13 cellular contexts compared by ENCODE assay signal in the genomic region with DNA sequence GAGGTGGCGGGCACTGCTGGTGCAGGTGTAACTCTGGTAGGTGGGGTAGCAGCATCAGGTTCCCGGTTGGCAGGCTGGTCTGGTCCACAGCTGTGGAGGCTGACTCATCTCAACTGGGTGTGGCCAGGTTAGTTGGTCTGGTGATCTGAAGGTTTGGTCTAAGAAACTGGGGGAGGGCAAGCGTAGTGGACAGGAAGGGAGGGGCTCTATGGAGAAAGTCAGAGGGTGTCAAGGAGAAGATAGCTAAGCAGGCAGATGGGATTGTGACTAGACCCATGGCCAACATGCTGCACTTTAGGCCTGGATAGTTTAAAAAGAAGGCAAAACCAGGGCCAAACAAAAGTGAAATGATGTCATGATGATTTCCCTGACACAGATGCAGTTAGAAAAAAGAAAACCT. TPM values are rescaled to one million over a fixed set of nuclear protein-coding genes. Genes with fewer than 3 reads are reported as not detected.
DNase-seq lines count a peak whose midpoint lies in the region; ATAC-seq, FAIRE-seq and TF ChIP-seq lines count a peak whose summit lies in the region.
"Had no signal": no experiment of that assay in that cellular context is flagged by ENCODE, and none has a peak within 500 bp of the region (broad histone marks: within the 10 kb centered on the region; RNA-seq: fewer than 3 reads in every experiment).

No MANE protein-coding gene starts in this region.

- H3K4me1 ChIP-seq in keratinocyte (ENCODE audit: control insufficient read depth, extremely low read depth, insufficient read depth, low read length) = peaks cover 5% of the 10 kb centered on the region

- H3K27ac Mint-ChIP-seq in mesothelial cell of epicardium = no peak overlapping the region
- H3K27ac Mint-ChIP-seq: nephron had no signal

- H2AFZ ChIP-seq in keratinocyte (ENCODE audit: control insufficient read depth, low read length) = peak overlapping the region; percentile 18

- no peaks in the 10 kb centered on the region for H4K20me1 ChIP-seq in keratinocyte (ENCODE audit: control insufficient read depth, extremely low read depth, insufficient read depth, low read length)

- H3K79me2 ChIP-seq in keratinocyte (ENCODE audit: control insufficient read depth, insufficient read depth, low read length) = no peaks in the 10 kb centered on the region

- H3K9ac ChIP-seq in keratinocyte (ENCODE audit: control insufficient read depth, extremely low read depth, insufficient read depth, low read length) = no peak overlapping the region

- no peaks in the 10 kb centered on the region for H3K9me3 ChIP-seq in keratinocyte (ENCODE audit: control insufficient read depth, low read depth, low read length)

- H3K4me1 Mint-ChIP-seq in mesothelial cell of epicardium = peaks cover 3% of the 10 kb centered on the region
- H3K4me1 Mint-ChIP-seq: nephron had no signal

- H3K4me3 Mint-ChIP-seq in mesothelial cell of epicardium = no peak overlapping the region
- H3K4me3 Mint-ChIP-seq: nephron had no signal

- no peak for FAIRE-seq in keratinocyte (lab: Jason Lieb, UNC)
- FAIRE-seq: G401.6 had no signal

- DNase-seq in EL (peak; percentile 6), OCI-M1 (lab: John Stamatoyannopoulos, UW) (peak; percentile 21), keratinocyte (ENCODE audit: low read depth, low spot score) (no peak), germinal center (ENCODE audit: low spot score) (no peak), mesothelial cell of epicardium (ENCODE audit: low spot score in 2 of 2, unreplicated experiment in 2 of 2) (no peak)
- no peak for DNase-seq in central memory CD4-positive, alpha-beta T cell
- DNase-seq: activated gamma-delta T cell, NCI-H524 treated with DMSO at 0.1 percent for 48 hours, T-helper 9 cell had no signal

- H3K27me3 ChIP-seq in keratinocyte (ENCODE audit: control insufficient read depth, extremely low read depth, insufficient read depth, low read length) = no peaks in the 10 kb centered on the region

- H3K4me2 ChIP-seq in keratinocyte (ENCODE audit: control insufficient read depth, extremely low read depth, insufficient read depth, low read depth, low read length) = no peak overlapping the region

- peak; percentile 50 for ATAC-seq in HG02981 (IDR thresholded peaks at IDR 0.05; ENCODE audit: unreplicated experiment)
- ATAC-seq in HG02884 (IDR thresholded peaks at IDR 0.05; ENCODE audit: unreplicated experiment) = no peak

- no peaks in the 10 kb centered on the region for H3K9me3 Mint-ChIP-seq in mesothelial cell of epicardium
- H3K9me3 Mint-ChIP-seq: nephron had no signal

- H3K27ac ChIP-seq in keratinocyte (ENCODE audit: control insufficient read depth, insufficient read depth, low read length) = no peak overlapping the region

- H3K9me1 ChIP-seq in keratinocyte (ENCODE audit: control insufficient read depth, extremely low read depth, insufficient read depth, low read length) = no peaks in the 10 kb centered on the region

- peaks cover 26% of the 10 kb centered on the region for H3K27me3 Mint-ChIP-seq in mesothelial cell of epicardium (ENCODE audit: low read depth)

- no peak overlapping the region for H3K4me3 ChIP-seq in keratinocyte (ENCODE audit: control insufficient read depth in 2 of 3, extremely low read depth in 1 of 3, insufficient read depth in 2 of 3, low read depth in 1 of 3, low read length in 3 of 3)

- dilution Hi-C loops in keratinocyte (cut with MboI; ENCODE audit: extremely low pct_ligation_motif_present, low sequenced_read_pairs) = no loop called here

- TF ChIP-seq CTCF in keratinocyte (optimal IDR thresholded peaks at IDR 0.05 in 1 of 3, IDR thresholded peaks at IDR 0.05 in 1 of 3, conservative IDR thresholded peaks at IDR 0.05 in 1 of 3; ENCODE audit: extremely low read depth in 1 of 3, insufficient read depth in 2 of 3, low read length in 3 of 3) (no peak), mesothelial cell of epicardium (IDR thresholded peaks at IDR 0.05; ENCODE audit: unreplicated experiment) (no peak)

- H3K36me3 Mint-ChIP-seq in mesothelial cell of epicardium = no peaks in the 10 kb centered on the region

- H3K36me3 ChIP-seq in keratinocyte (ENCODE audit: control insufficient read depth in 2 of 2, extremely low read depth in 1 of 2, insufficient read depth in 2 of 2, low read length in 2 of 2) = no peaks in the 10 kb centered on the region

RNA-seq across cellular contexts. Expression of a gene that starts 7.9 kb away (rescaled TPM):
- polyA plus RNA-seq in keratinocyte = 0.03 to 0.09 TPM (median 0.04 TPM) in 3 replicates
- polyA plus RNA-seq in keratinocyte (2011; ENCODE audit: low read depth) = not detected
- 0.02 and 0.03 TPM in 2 replicates for polyA plus RNA-seq in keratinocyte (2011; cell fraction: cytosol; rRNA removed)
- polyA plus RNA-seq in keratinocyte (2011; cell fraction: nucleus; rRNA removed) = 0.05 TPM in 1 of 2 replicates, not detected in the other
- 0.02 and 0.04 TPM in 2 replicates for polyA plus RNA-seq in keratinocyte (2012; ENCODE audit: low replicate concordance)
- polyA minus RNA-seq in keratinocyte = 0.16 to 0.20 TPM in 2 of 3 replicates, not detected in the other
- polyA minus RNA-seq in keratinocyte (2011; cell fraction: cytosol; rRNA and poly(A)+ RNA removed) = not detected
- not detected in 2 replicates for polyA minus RNA-seq in keratinocyte (2011; cell fraction: nucleus; rRNA and poly(A)+ RNA removed)
- total RNA-seq in mesothelial cell of epicardium = 8.4 to 11.3 TPM (median 8.9 TPM) in 3 replicates

Comparison
In these comparisons a context has a peak if more than half of its experiments do, and no peak if none do; other contexts are left out.
1. DNase-seq: peak in EL (single experiment) and OCI-M1 (single experiment); none in keratinocyte (single experiment), central memory CD4-positive, alpha-beta T cell (single experiment), germinal center (single experiment) and mesothelial cell of epicardium (0 of 2).